Comparison of ENCODE assay signal across 8 cellular contexts in the genomic region with DNA sequence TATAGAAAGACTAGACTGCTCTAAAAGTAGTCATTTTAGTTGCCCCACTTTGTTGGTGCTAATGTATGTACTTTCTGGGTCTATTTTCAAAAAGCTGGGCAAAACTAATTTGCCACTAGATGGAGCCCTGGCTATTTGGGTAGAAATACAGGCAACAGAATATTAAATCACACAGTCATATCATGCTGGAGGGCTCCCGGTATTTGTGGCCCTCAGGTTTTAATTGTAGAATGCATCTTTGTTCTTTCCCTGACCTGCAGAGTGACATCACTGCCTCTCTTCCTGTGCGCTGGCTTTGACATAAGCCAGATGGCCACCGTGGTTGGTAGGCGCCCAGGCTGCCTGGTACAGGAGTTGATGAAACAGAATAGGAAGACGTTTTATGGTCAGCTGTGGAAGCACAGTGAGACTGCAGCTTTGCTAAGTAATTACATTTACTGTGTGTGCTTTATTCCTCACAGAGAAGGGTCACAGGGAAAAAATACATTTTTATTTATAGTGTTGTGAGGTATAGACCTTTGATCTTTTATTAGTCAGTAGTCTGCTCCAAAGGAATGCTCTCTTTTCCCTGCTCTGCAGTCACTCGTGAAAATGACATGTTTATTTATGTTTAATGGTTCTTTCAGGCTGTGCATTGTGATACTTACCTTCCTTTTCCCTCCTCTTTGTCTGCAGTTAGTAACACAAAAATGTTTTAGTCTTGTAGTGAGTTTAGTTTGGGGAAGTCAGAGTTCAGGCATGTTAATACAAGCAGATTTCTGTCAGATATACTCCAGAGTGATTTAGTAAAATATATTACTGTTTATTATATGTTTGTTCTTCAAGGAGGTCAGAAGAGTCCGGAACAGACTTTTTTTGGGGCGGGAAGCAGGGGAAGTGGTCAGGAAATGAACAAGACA. TPM values are rescaled to one million over a fixed set of nuclear protein-coding genes. Genes with fewer than 3 reads are reported as not detected.
DNase-seq lines count a peak whose midpoint lies in the region; ATAC-seq, FAIRE-seq and TF ChIP-seq lines count a peak whose summit lies in the region.

No MANE protein-coding gene starts in this region.

- POLR2A ChIA-PET in HepG2 (lab: Yijun Ruan, JAX), result no interaction called here

- intact Hi-C loops in activated naive CD4-positive, alpha-beta T cell treated with anti-CD3 and anti-CD28 coated beads for 36 hours (cut with micrococcal nuclease), result loop anchor here (1.0 to 2.0 kb wide), 2 partner anchors 678 to 780 kb away; no protein-coding TSS in a partner anchor
- intact Hi-C loops in HepG2 (cut with micrococcal nuclease; ENCODE audit: unreplicated experiment) (loop anchor here (1.0 to 10.0 kb wide), 4 partner anchors 412 to 800 kb away; a partner anchor contains a TSS), gastrocnemius medialis (cut with DNase I; ENCODE audit: low total_unique reads) (loop anchor here (5.0 kb wide), 1 partner anchor 780 kb away; no protein-coding TSS in a partner anchor)

- CTCF ChIA-PET in activated naive CD4-positive, alpha-beta T cell treated with anti-CD3 and anti-CD28 coated beads for 36 hours (lab: Charles Lee), result interaction anchor here (0.6 kb wide), 1 partner anchor 31 kb away, joined by 4 read pairs; no protein-coding TSS in a partner anchor
- CTCF ChIA-PET in HepG2 (lab: Yijun Ruan, JAX; ENCODE audit: low intra/inter-chr PET ratio, low total read pairs), result interaction anchor here (1.1 to 1.8 kb wide), 2 partner anchors 416 to 800 kb away, joined by 3 to 6 read pairs; no protein-coding TSS in a partner anchor

- H3K27ac ChIP-seq in HepG2 (ENCODE audit: extremely low read length, insufficient read depth, low read length), result no peak overlapping the region
- peak overlapping the region in 1 of 4 donors; percentile 4 for H3K27ac ChIP-seq in gastrocnemius medialis

- peaks cover 17% of the 10 kb centered on the region for H3K27me3 Mint-ChIP-seq in activated naive CD4-positive, alpha-beta T cell treated with anti-CD3 and anti-CD28 coated beads for 36 hours (ENCODE audit: low read depth)

- H3K4me2 ChIP-seq in HepG2 (ENCODE audit: low read depth, low read length), result peak overlapping the region; percentile 33; the same call in 1 of the 2 replicates

- FAIRE-seq in HepG2 (lab: Jason Lieb, UNC), result peak; percentile 39

- DNase-seq in activated naive CD4-positive, alpha-beta T cell treated with anti-CD3 and anti-CD28 coated beads for 36 hours, result peak; percentile 31
- no peak for DNase-seq in activated naive CD4-positive, alpha-beta T cell treated with anti-CD3 and anti-CD28 coated beads, Interleukin-2, amount 50 U/mL, for 72 hours (ENCODE audit: low spot score in 2 of 2)
- DNase-seq in NCI-H524 treated with DMSO at 0.1 percent for 48 hours (lab: John Stamatoyannopoulos, UW), result peak; percentile 4
- DNase-seq in brain pericyte (ENCODE audit: low read depth, low spot score), result peak; percentile 34
- peak; percentile 37 for DNase-seq in HepG2 (ENCODE audit: low spot score)
- DNase-seq in activated T-cell treated with anti-CD3 and anti-CD28 coated beads for 4 hours, result no peak
- DNase-seq in gastrocnemius medialis, result no peak

- no peaks in the 10 kb centered on the region for H4K20me1 ChIP-seq in HepG2 (ENCODE audit: insufficient read depth, low read length)

- ATAC-seq in activated naive CD4-positive, alpha-beta T cell treated with anti-CD3 and anti-CD28 coated beads, Interleukin-2, amount 50 U/mL, for 72 hours, result no peak
- peak; percentile 66 for ATAC-seq in HepG2
- ATAC-seq in gastrocnemius medialis, result no peak
- no peak for ATAC-seq in HG03439 (IDR thresholded peaks at IDR 0.05; ENCODE audit: unreplicated experiment)

- TF ChIP-seq CTCF in HepG2 (CRISPR knock-in tag; IDR thresholded peaks at IDR 0.05), result peak; percentile 75
- peak in 2 of 5 experiments; percentile 50 to 59 for TF ChIP-seq CTCF in gastrocnemius medialis (IDR thresholded peaks at IDR 0.05 in 4 of 5, conservative IDR thresholded peaks at IDR 0.05 in 1 of 5)

- H2AFZ ChIP-seq in HepG2 (ENCODE audit: low read length), result no peak overlapping the region

- H3K9ac ChIP-seq in HepG2 (ENCODE audit: insufficient read depth, low read depth, low read length), result no peak overlapping the region

- H3K9me3 Mint-ChIP-seq in activated naive CD4-positive, alpha-beta T cell treated with anti-CD3 and anti-CD28 coated beads for 36 hours, result no peaks in the 10 kb centered on the region
- no peaks in the 10 kb centered on the region for H3K9me3 Mint-ChIP-seq in activated naive CD4-positive, alpha-beta T cell treated with anti-CD3 and anti-CD28 coated beads, Interleukin-2, amount 50 U/mL, for 72 hours

- no peaks in the 10 kb centered on the region for H3K79me2 ChIP-seq in HepG2 (ENCODE audit: insufficient read depth, low read length)

- H3K36me3 ChIP-seq in HepG2 (replicated peaks in 1 of 2; ENCODE audit: control insufficient read depth in 1 of 2, insufficient read depth in 2 of 2, low read length in 2 of 2), result no peaks in the 10 kb centered on the region
- H3K36me3 ChIP-seq in gastrocnemius medialis, result no peaks in the 10 kb centered on the region

- peaks cover 4% of the 10 kb centered on the region for H3K4me1 Mint-ChIP-seq in activated naive CD4-positive, alpha-beta T cell treated with anti-CD3 and anti-CD28 coated beads for 36 hours (ENCODE audit: low read depth)

- TF ChIP-seq RAD21 in HepG2 (CRISPR knock-in tag; IDR thresholded peaks at IDR 0.05), result peak; percentile 66

- in situ Hi-C loops in HepG2 (cut with HindIII; ENCODE audit: extremely low pct_ligation_motif_present, low pct_unique_long_range_greater_than_20kb) (loop anchor here (25.0 kb wide), 1 partner anchor 380 kb away; no protein-coding TSS in a partner anchor), gastrocnemius medialis (cut with MboI; ENCODE audit: low sequenced_read_pairs in 4 of 4) (no loop called here)

- H3K9me3 ChIP-seq in HepG2 (ENCODE audit: low read length) (no peaks in the 10 kb centered on the region), gastrocnemius medialis (no peaks in the 10 kb centered on the region)

- TF ChIP-seq EP300 in HepG2 (IDR thresholded peaks at IDR 0.05; ENCODE audit: low read depth in 2 of 2, low read length in 2 of 2) (no peak), HepG2 (CRISPR knock-in tag; IDR thresholded peaks at IDR 0.05; ENCODE audit: borderline replicate concordance) (no peak)

- no TSS peak for BruUV-seq in HepG2 (replicated peaks; lab: Mats Ljungman, UMichigan)

- no peaks in the 10 kb centered on the region for H3K27me3 ChIP-seq in HepG2 (ENCODE audit: control insufficient read depth in 1 of 2, insufficient read depth in 2 of 2, low read length in 2 of 2)
- H3K27me3 ChIP-seq in gastrocnemius medialis, result no peaks in the 10 kb centered on the region

- H3K27ac Mint-ChIP-seq in activated naive CD4-positive, alpha-beta T cell treated with anti-CD3 and anti-CD28 coated beads for 36 hours, result no peak overlapping the region
- H3K27ac Mint-ChIP-seq in activated naive CD4-positive, alpha-beta T cell treated with anti-CD3 and anti-CD28 coated beads, Interleukin-2, amount 50 U/mL, for 72 hours, result no peak overlapping the region

- no peak overlapping the region for H3K4me3 Mint-ChIP-seq in activated naive CD4-positive, alpha-beta T cell treated with anti-CD3 and anti-CD28 coated beads for 36 hours

- 50% methylated on average over 8 of the region's 8 CpGs for WGBS in HepG2 (ENCODE audit: low lambda C conversion rate)

- H3K4me3 ChIP-seq in HepG2 (replicated peaks in 1 of 3; ENCODE audit: insufficient read depth in 1 of 3, low read depth in 2 of 3, low read length in 3 of 3), result no peak overlapping the region
- H3K4me3 ChIP-seq in gastrocnemius medialis, result no peak overlapping the region

- no peaks in the 10 kb centered on the region for H3K36me3 Mint-ChIP-seq in activated naive CD4-positive, alpha-beta T cell treated with anti-CD3 and anti-CD28 coated beads for 36 hours (ENCODE audit: low read depth)
- no peaks in the 10 kb centered on the region for H3K36me3 Mint-ChIP-seq in activated naive CD4-positive, alpha-beta T cell treated with anti-CD3 and anti-CD28 coated beads, Interleukin-2, amount 50 U/mL, for 72 hours

- TF ChIP-seq POLR2A in HepG2 (IDR thresholded peaks at IDR 0.05; ENCODE audit: insufficient read depth in 1 of 2, low read depth in 2 of 2, low read length in 2 of 2) (no peak), gastrocnemius medialis (IDR thresholded peaks at IDR 0.05) (no peak)

- H3K4me1 ChIP-seq in HepG2 (ENCODE audit: insufficient read depth, low read length) (peaks cover 6% of the 10 kb centered on the region; the same call in 1 of the 2 replicates), gastrocnemius medialis (peaks cover 15 to 24% of the 10 kb centered on the region in 2 donors)

RNA-seq across cellular contexts. Expression of a gene that starts 28.4 kb away (rescaled TPM):
- not detected for total RNA-seq in activated naive CD4-positive, alpha-beta T cell treated with anti-CD3 and anti-CD28 coated beads for 36 hours
- total RNA-seq in activated naive CD4-positive, alpha-beta T cell treated with anti-CD3 and anti-CD28 coated beads, Interleukin-2, amount 50 U/mL, for 72 hours, result under 1 TPM in 1 of 2 donors, not detected in 1; 0.18 TPM
- total RNA-seq in HepG2 (2016; rRNA removed; fragmentation: Illumina TruSeq; extraction: Trizol) (1.4 and 1.5 TPM in 2 replicates), gastrocnemius medialis (10 to 100 TPM; 29.0 to 59.0 (median 47.3) TPM)
- total RNA-seq in HepG2 (2016; cell fraction: cytosol; rRNA removed; fragmentation: Illumina TruSeq; extraction: Trizol; ENCODE audit: low read depth), result 1.1 and 1.8 TPM in 2 replicates
- 0.79 and 2.2 TPM in 2 replicates for total RNA-seq in HepG2 (2016; cell fraction: insoluble cytoplasmic fraction; rRNA removed; fragmentation: Illumina TruSeq; extraction: Trizol)
- 0.96 and 1.7 TPM in 2 replicates for total RNA-seq in HepG2 (2016; cell fraction: membrane; rRNA removed; fragmentation: Illumina TruSeq; extraction: Trizol)
- total RNA-seq in HepG2 (2016; cell fraction: nucleus; rRNA removed; fragmentation: Illumina TruSeq; extraction: Trizol), result 1.4 and 1.5 TPM in 2 replicates
- 1.6 and 1.9 TPM in 2 replicates for polyA plus RNA-seq in HepG2 (2011; rRNA removed)
- polyA plus RNA-seq in HepG2 (2011; cell fraction: cytosol; rRNA removed), result 0.98 and 1.4 TPM in 2 replicates
- polyA plus RNA-seq in HepG2 (2011; cell fraction: nucleus; rRNA removed), result 0.59 and 0.96 TPM in 2 replicates
- polyA plus RNA-seq in HepG2 (2012), result 0.49 and 0.52 TPM in 2 replicates
- polyA plus RNA-seq in HepG2 (2016; cell fraction: cytosol; fragmentation: Illumina TruSeq; extraction: Trizol; ENCODE audit: low read depth), result 0.66 and 0.92 TPM in 2 replicates
- polyA plus RNA-seq in HepG2 (2016; cell fraction: insoluble cytoplasmic fraction; fragmentation: Illumina TruSeq; extraction: Trizol; ENCODE audit: low read depth), result 1.1 and 1.3 TPM in 2 replicates
- polyA plus RNA-seq in HepG2 (2016; cell fraction: membrane; fragmentation: Illumina TruSeq; extraction: Trizol; ENCODE audit: low read depth), result 0.57 and 1.9 TPM in 2 replicates
- 1.8 TPM in 2 replicates for polyA plus RNA-seq in HepG2 (2016; cell fraction: nucleus; fragmentation: Illumina TruSeq; extraction: Trizol; ENCODE audit: insufficient read depth, low read depth)
- 3.4 and 28.8 TPM in 2 replicates for polyA minus RNA-seq in HepG2 (2011; rRNA and poly(A)+ RNA removed; ENCODE audit: low replicate concordance)
- polyA minus RNA-seq in HepG2 (2011; cell fraction: cytosol; rRNA and poly(A)+ RNA removed), result 0.79 and 0.97 TPM in 2 replicates
- 5.0 and 5.9 TPM in 2 replicates for polyA minus RNA-seq in HepG2 (2011; cell fraction: nucleus; rRNA and poly(A)+ RNA removed)

Comparison
In these comparisons a context has a peak if more than half of its experiments do, and no peak if none do; other contexts are left out.
1. DNase-seq: peak in activated naive CD4-positive, alpha-beta T cell treated with anti-CD3 and anti-CD28 coated beads for 36 hours (single experiment), NCI-H524 treated with DMSO at 0.1 percent for 48 hours (single experiment), brain pericyte (single experiment) and HepG2 (single experiment); none in activated naive CD4-positive, alpha-beta T cell treated with anti-CD3 and anti-CD28 coated beads, Interleukin-2, amount 50 U/mL, for 72 hours (0 of 2), activated T-cell treated with anti-CD3 and anti-CD28 coated beads for 4 hours (single experiment) and gastrocnemius medialis (0 of 2).
2. RNA of a gene that starts 28.4 kb away (total RNA-seq): 29.0 to 59.0 TPM in gastrocnemius medialis; 0.79 to 2.2 TPM in HepG2, 0.18 TPM in activated naive CD4-positive, alpha-beta T cell treated with anti-CD3 and anti-CD28 coated beads, Interleukin-2, amount 50 U/mL, for 72 hours and not detected in activated naive CD4-positive, alpha-beta T cell treated with anti-CD3 and anti-CD28 coated beads for 36 hours; every median in the first group is over 4 times any median in the second.